9 cellular contexts compared by ENCODE assay signal in genomic region chr4:153223418-153223792, GRCh38. TPM values are rescaled to one million over a fixed set of nuclear protein-coding genes. Genes with fewer than 3 reads are reported as not detected.
DNase-seq lines count a peak whose midpoint lies in the region; FAIRE-seq and TF ChIP-seq lines count a peak whose summit lies in the region.
"Had no signal": no experiment of that assay in that cellular context is flagged by ENCODE, and none has a peak within 500 bp of the region (broad histone marks: within the 10 kb centered on the region; RNA-seq: fewer than 3 reads in every experiment).

No MANE protein-coding gene starts in this region.

- dilution Hi-C loops in keratinocyte (cut with MboI; ENCODE audit: extremely low pct_ligation_motif_present, low sequenced_read_pairs) = no loop called here

- H3K9ac ChIP-seq in keratinocyte (ENCODE audit: control insufficient read depth, extremely low read depth, insufficient read depth, low read length) = peak overlapping the region; percentile 74

- H3K36me3 ChIP-seq in keratinocyte (ENCODE audit: control insufficient read depth in 2 of 2, extremely low read depth in 1 of 2, insufficient read depth in 2 of 2, low read length in 2 of 2) = no peaks in the 10 kb centered on the region
- no peaks in the 10 kb centered on the region for H3K36me3 ChIP-seq in testis (ENCODE audit: low read depth, missing control alignments)

- no peak for FAIRE-seq in keratinocyte (lab: Jason Lieb, UNC)

- H2AFZ ChIP-seq in keratinocyte (ENCODE audit: control insufficient read depth, low read length) = peak overlapping the region; percentile 91

- H3K9me3 ChIP-seq in keratinocyte (ENCODE audit: control insufficient read depth, low read depth, low read length) (no peaks in the 10 kb centered on the region), testis (no peaks in the 10 kb centered on the region)

- H3K4me1 Mint-ChIP-seq in activated CD4-positive, alpha-beta T cell treated with anti-CD3 and anti-CD28 coated beads, Interleukin-2, amount 10 ng/mL, durations not matched to agents 24 days and 14 days = peaks cover 16% of the 10 kb centered on the region
- H3K4me1 Mint-ChIP-seq in activated naive CD8-positive, alpha-beta T cell treated with anti-CD3 and anti-CD28 coated beads for 36 hours = peaks cover 39% of the 10 kb centered on the region

- peaks cover 2% of the 10 kb centered on the region for H3K36me3 Mint-ChIP-seq in activated CD4-positive, alpha-beta T cell treated with anti-CD3 and anti-CD28 coated beads, Interleukin-2, amount 10 ng/mL, durations not matched to agents 24 days and 14 days (ENCODE audit: low read depth)
- peaks cover 9% of the 10 kb centered on the region for H3K36me3 Mint-ChIP-seq in activated naive CD8-positive, alpha-beta T cell treated with anti-CD3 and anti-CD28 coated beads for 36 hours

- no peaks in the 10 kb centered on the region for H3K9me1 ChIP-seq in keratinocyte (ENCODE audit: control insufficient read depth, extremely low read depth, insufficient read depth, low read length)

- H3K27ac Mint-ChIP-seq in activated CD4-positive, alpha-beta T cell treated with anti-CD3 and anti-CD28 coated beads, Interleukin-2, amount 10 ng/mL, durations not matched to agents 24 days and 14 days = no peak overlapping the region
- peak overlapping the region; percentile 39 for H3K27ac Mint-ChIP-seq in activated naive CD8-positive, alpha-beta T cell treated with anti-CD3 and anti-CD28 coated beads for 36 hours

- H3K4me1 ChIP-seq in keratinocyte (ENCODE audit: control insufficient read depth, extremely low read depth, insufficient read depth, low read length) (peaks cover 12% of the 10 kb centered on the region), testis (no peaks in the 10 kb centered on the region)

- TF ChIP-seq POLR2A in testis (IDR thresholded peaks at IDR 0.05) = no peak

- H3K27me3 Mint-ChIP-seq in activated CD4-positive, alpha-beta T cell treated with anti-CD3 and anti-CD28 coated beads, Interleukin-2, amount 10 ng/mL, durations not matched to agents 24 days and 14 days = peaks cover 54% of the 10 kb centered on the region
- peaks cover 32% of the 10 kb centered on the region for H3K27me3 Mint-ChIP-seq in activated naive CD8-positive, alpha-beta T cell treated with anti-CD3 and anti-CD28 coated beads for 36 hours

- intact Hi-C loops in activated CD4-positive, alpha-beta T cell treated with anti-CD3 and anti-CD28 coated beads, Interleukin-2, amount 10 ng/mL, durations not matched to agents 24 days and 14 days (cut with micrococcal nuclease) = loop anchor here (2.0 to 10.0 kb wide), 2 partner anchors 25 to 91 kb away; no protein-coding TSS in a partner anchor
- intact Hi-C loops in testis (cut with DNase I; ENCODE audit: low total_unique reads) = no loop called here

- H3K4me2 ChIP-seq in keratinocyte (ENCODE audit: control insufficient read depth, extremely low read depth, insufficient read depth, low read depth, low read length) = peak overlapping the region; percentile 88

- H4K20me1 ChIP-seq in keratinocyte (ENCODE audit: control insufficient read depth, extremely low read depth, insufficient read depth, low read length) = no peaks in the 10 kb centered on the region

- no peak for DNase-seq in activated CD4-positive, alpha-beta T cell treated with anti-CD3 and anti-CD28 coated beads, Interleukin-2, amount 10 ng/mL, durations not matched to agents 24 days and 14 days
- no peak for DNase-seq in activated CD4-positive, alpha-beta T cell treated with anti-CD3 and anti-CD28 coated beads for 4 hours
- no peak for DNase-seq in activated naive CD8-positive, alpha-beta T cell treated with anti-CD3 and anti-CD28 coated beads for 36 hours
- DNase-seq in keratinocyte (ENCODE audit: low read depth, low spot score) (no peak), testis (no peak), DMS153 (lab: John Stamatoyannopoulos, UW) (no peak), cerebellar cortex (ENCODE audit: low spot score) (no peak), SW 1271 (lab: John Stamatoyannopoulos, UW) (no peak)
- DNase-seq: DND-41 had no signal

- peak overlapping the region; percentile 79 for H3K27ac ChIP-seq in keratinocyte (ENCODE audit: control insufficient read depth, insufficient read depth, low read length)
- H3K27ac ChIP-seq in testis = peak overlapping the region; percentile 51 to 86

- H3K4me3 ChIP-seq in keratinocyte (ENCODE audit: control insufficient read depth in 2 of 3, extremely low read depth in 1 of 3, insufficient read depth in 2 of 3, low read depth in 1 of 3, low read length in 3 of 3) = peak overlapping the region; percentile 56 to 82 (median 64)
- peak overlapping the region; percentile 64 to 68 for H3K4me3 ChIP-seq in testis

- H3K9me3 Mint-ChIP-seq in activated CD4-positive, alpha-beta T cell treated with anti-CD3 and anti-CD28 coated beads, Interleukin-2, amount 10 ng/mL, durations not matched to agents 24 days and 14 days = no peaks in the 10 kb centered on the region
- H3K9me3 Mint-ChIP-seq in activated naive CD8-positive, alpha-beta T cell treated with anti-CD3 and anti-CD28 coated beads for 36 hours = peaks cover 9% of the 10 kb centered on the region

- H3K4me3 Mint-ChIP-seq in activated CD4-positive, alpha-beta T cell treated with anti-CD3 and anti-CD28 coated beads, Interleukin-2, amount 10 ng/mL, durations not matched to agents 24 days and 14 days = peak overlapping the region; percentile 83
- peak overlapping the region; percentile 79 for H3K4me3 Mint-ChIP-seq in activated naive CD8-positive, alpha-beta T cell treated with anti-CD3 and anti-CD28 coated beads for 36 hours

- TF ChIP-seq CTCF in keratinocyte (optimal IDR thresholded peaks at IDR 0.05 in 1 of 3, IDR thresholded peaks at IDR 0.05 in 1 of 3, conservative IDR thresholded peaks at IDR 0.05 in 1 of 3; ENCODE audit: extremely low read depth in 1 of 3, insufficient read depth in 2 of 3, low read length in 3 of 3) (no peak), testis (IDR thresholded peaks at IDR 0.05) (no peak)

- 2% methylated on average over 9 of the region's 9 CpGs for WGBS in testis, 2 donors

- H3K79me2 ChIP-seq in keratinocyte (ENCODE audit: control insufficient read depth, insufficient read depth, low read length) = peaks cover 9% of the 10 kb centered on the region

- no peaks in the 10 kb centered on the region for H3K27me3 ChIP-seq in keratinocyte (ENCODE audit: control insufficient read depth, extremely low read depth, insufficient read depth, low read length)
- no peaks in the 10 kb centered on the region for H3K27me3 ChIP-seq in testis

RNA-seq across cellular contexts. Expression of gene TRIM2, which starts 19.2 kb away (rescaled TPM):
- total RNA-seq in activated CD4-positive, alpha-beta T cell treated with anti-CD3 and anti-CD28 coated beads, Interleukin-2, amount 10 ng/mL, durations not matched to agents 24 days and 14 days = 0.21 TPM in 1 of 2 replicates, not detected in the other
- under 1 TPM; 0.54 to 0.76 TPM for total RNA-seq in activated naive CD8-positive, alpha-beta T cell treated with anti-CD3 and anti-CD28 coated beads for 36 hours
- polyA plus RNA-seq in keratinocyte = 9.0 to 12.2 TPM (median 10.6 TPM) in 3 replicates
- 1.9 TPM for polyA plus RNA-seq in keratinocyte (2011; ENCODE audit: low read depth)
- polyA plus RNA-seq in keratinocyte (2011; cell fraction: cytosol; rRNA removed) = 7.8 and 11.6 TPM in 2 replicates
- 11.4 and 12.4 TPM in 2 replicates for polyA plus RNA-seq in keratinocyte (2011; cell fraction: nucleus; rRNA removed)
- 5.1 and 7.5 TPM in 2 replicates for polyA plus RNA-seq in keratinocyte (2012; ENCODE audit: low replicate concordance)
- 29.5 to 42.4 TPM (median 38.2 TPM) in 3 replicates for polyA minus RNA-seq in keratinocyte
- 28.0 TPM for polyA minus RNA-seq in keratinocyte (2011; cell fraction: cytosol; rRNA and poly(A)+ RNA removed)
- polyA minus RNA-seq in keratinocyte (2011; cell fraction: nucleus; rRNA and poly(A)+ RNA removed) = 26.3 and 37.5 TPM in 2 replicates
- 10 to 100 TPM; 10.7 to 12.8 TPM for total RNA-seq in testis
- 6.1 TPM for polyA plus RNA-seq in testis (ENCODE audit: insufficient read depth, low read depth, low replicate concordance)
